ENCODE assay signal across 33 cellular contexts in the genomic region with DNA sequence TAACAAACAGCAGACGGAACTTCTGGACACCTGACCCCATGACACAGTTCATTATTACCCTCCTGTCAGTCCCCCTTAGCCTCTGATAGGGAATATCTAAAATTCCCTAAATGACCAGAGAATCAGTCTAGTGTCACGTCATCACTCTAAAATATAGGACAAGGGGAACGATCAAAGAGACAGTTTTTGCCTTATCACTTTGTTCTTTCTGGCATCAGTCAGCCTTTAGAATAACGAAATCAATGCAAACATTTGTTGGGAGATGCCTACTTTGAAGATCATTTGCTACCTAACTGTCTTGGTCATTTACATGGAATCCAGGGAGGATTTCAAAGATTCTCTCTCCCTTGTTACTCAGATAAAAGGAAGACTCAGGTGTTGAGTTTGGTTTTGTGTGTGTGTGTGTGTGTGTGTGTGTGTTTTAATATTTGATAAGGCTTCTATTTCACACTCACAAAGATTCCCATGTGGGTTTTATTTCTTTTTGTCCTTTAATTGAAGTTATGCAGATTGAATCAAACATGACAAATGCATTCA. TPM values are rescaled to one million over a fixed set of nuclear protein-coding genes. Genes with fewer than 3 reads are reported as not detected.
"Had no signal": no experiment of that assay in that cellular context is flagged by ENCODE, and none has a peak within 500 bp of the region (broad histone marks: within the 10 kb centered on the region; RNA-seq: fewer than 3 reads in every experiment).

No MANE protein-coding gene starts in this region.

- H3K27ac ChIP-seq: colonic mucosa, epithelial cell of prostate, esophagus squamous epithelium, gastrocnemius medialis, heart right ventricle, left lung, lower lobe of right lung had no signal

- H3K4me3 ChIP-seq: colonic mucosa, esophagus squamous epithelium, gastrocnemius medialis, heart right ventricle, left lung, lower lobe of right lung, mucosa of descending colon had no signal

- H3K4me3 Mint-ChIP-seq: dendritic cell treated with granulocyte-macrophage colony-stimulating factor and Interleukin-4, amounts not matched to agents 40 ng/mL and 50 ng/mL, for 4 days; effector memory CD8-positive, alpha-beta T cell; endodermal cell; mesothelial cell of epicardium; naive B cell had no signal

- H3K27me3 ChIP-seq: colonic mucosa had no signal

- H3K9me3 ChIP-seq: colonic mucosa, esophagus squamous epithelium, gastrocnemius medialis, heart right ventricle, left lung, lower lobe of right lung, mucosa of descending colon had no signal

- H3K4me1 Mint-ChIP-seq: endodermal cell, mesothelial cell of epicardium, naive B cell had no signal

- H3K36me3 Mint-ChIP-seq: mesothelial cell of epicardium, naive B cell had no signal

- H3K9me3 Mint-ChIP-seq: dendritic cell treated with granulocyte-macrophage colony-stimulating factor and Interleukin-4, amounts not matched to agents 40 ng/mL and 50 ng/mL, for 4 days; effector memory CD8-positive, alpha-beta T cell; endodermal cell; mesothelial cell of epicardium; naive B cell had no signal

- H3K27ac Mint-ChIP-seq: dendritic cell treated with granulocyte-macrophage colony-stimulating factor and Interleukin-4, amounts not matched to agents 40 ng/mL and 50 ng/mL, for 4 days; effector memory CD8-positive, alpha-beta T cell; endodermal cell; mesothelial cell of epicardium; naive B cell had no signal

- H3K4me1 ChIP-seq: colonic mucosa, esophagus squamous epithelium, gastrocnemius medialis, heart right ventricle, left lung, lower lobe of right lung had no signal

- H3K36me3 ChIP-seq: colonic mucosa, esophagus squamous epithelium, gastrocnemius medialis, heart right ventricle, left lung, lower lobe of right lung had no signal

- ATAC-seq: effector memory CD8-positive, alpha-beta T cell; esophagus mucosa; gastrocnemius medialis; heart right ventricle; left cardiac atrium; left lung; left ventricle myocardium superior; lower lobe of right lung; mucosa of descending colon had no signal

- DNase-seq: colonic mucosa; cortex of kidney; effector CD8-positive, alpha-beta T cell; effector memory CD8-positive, alpha-beta T cell; endodermal cell; erythroblast; esophagus squamous epithelium; foreskin fibroblast; foreskin melanocyte; gastrocnemius medialis; glutamatergic neuron; head of caudate nucleus; heart right ventricle; hippocampal formation; left cardiac atrium; left lung; left ventricle myocardium superior; lower lobe of right lung; mesenchymal stem cell; mucosa of descending colon; naive B cell had no signal

- FAIRE-seq: endometrium, islet of Langerhans, keratinocyte had no signal

RNA-seq across cellular contexts. Expression of a gene that starts 28.3 kb away (rescaled TPM):
- total RNA-seq: colonic mucosa, esophagus mucosa, esophagus squamous epithelium, gastrocnemius medialis, glomerular endothelial cell, heart right ventricle, kidney epithelial cell, left cardiac atrium, left lung, left ventricle myocardium superior, lower lobe of right lung, lung microvascular endothelial cell, mesenteric fat pad, mesothelial cell of epicardium, mucosa of descending colon, myocyte had no signal
- polyA plus RNA-seq: heart right ventricle, keratinocyte had no signal
